21 cellular contexts compared by ENCODE assay signal in the genomic region with DNA sequence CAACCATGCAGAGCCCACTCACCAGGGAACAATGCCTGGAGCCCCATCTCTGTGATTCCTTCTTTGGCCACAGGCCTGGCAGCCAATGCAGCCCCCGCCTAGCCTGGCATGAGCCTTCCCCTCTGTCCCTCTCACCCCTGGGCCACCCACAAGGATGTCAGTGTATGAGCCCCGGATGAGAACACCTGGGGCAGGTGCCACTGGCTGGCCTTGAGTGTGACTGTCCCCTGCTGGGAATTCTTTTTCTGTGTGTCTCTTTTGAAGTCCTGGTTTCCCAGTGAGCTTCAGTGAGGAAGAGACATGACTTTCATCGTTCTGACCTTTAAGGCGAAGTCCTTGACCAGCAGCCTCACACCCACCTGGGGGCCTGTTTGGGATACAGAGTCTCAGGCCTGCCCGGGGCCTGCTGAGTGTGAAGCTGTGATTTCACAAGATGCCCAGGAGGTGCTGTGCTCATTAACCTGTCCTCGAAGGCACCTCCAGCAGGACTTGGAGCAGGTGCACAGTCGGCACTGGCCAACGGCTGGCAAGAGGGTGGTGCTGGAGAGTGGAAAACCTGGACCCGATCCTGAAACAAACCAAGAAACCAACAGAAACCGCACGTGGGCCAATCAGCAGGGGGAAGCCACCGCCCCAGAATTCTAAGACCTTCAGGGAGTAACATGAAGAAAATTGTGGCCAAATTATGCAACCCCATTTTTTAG. TPM values are rescaled to one million over a fixed set of nuclear protein-coding genes. Genes with fewer than 3 reads are reported as not detected.
DNase-seq lines count a peak whose midpoint lies in the region; ATAC-seq and TF ChIP-seq lines count a peak whose summit lies in the region.
"Had no signal": no experiment of that assay in that cellular context is flagged by ENCODE, and none has a peak within 500 bp of the region (broad histone marks: within the 10 kb centered on the region; RNA-seq: fewer than 3 reads in every experiment).

No MANE protein-coding gene starts in this region.

- no peak overlapping the region for H3K4me3 ChIP-seq in neuronal stem cell (ENCODE audit: low read length in 2 of 2)
- no peak overlapping the region for H3K4me3 ChIP-seq in CD4-positive, alpha-beta memory T cell (ENCODE audit: low read length in 2 of 2)
- H3K4me3 ChIP-seq: Peyer's patch had no signal

- H2BK5ac ChIP-seq in neuronal stem cell (ENCODE audit: low read length), result peak overlapping the region; percentile 49

- intact Hi-C loops in CD4-positive, alpha-beta memory T cell (cut with micrococcal nuclease), result no loop called here

- H3K9me3 ChIP-seq in neuronal stem cell (replicated peaks in 1 of 2; ENCODE audit: control insufficient read depth in 2 of 2, insufficient read depth in 1 of 2, low read depth in 1 of 2, low read length in 2 of 2), result peaks cover 0 to 3% of the 10 kb centered on the region in 2 donors
- no peaks in the 10 kb centered on the region for H3K9me3 ChIP-seq in CD4-positive, alpha-beta memory T cell (ENCODE audit: control insufficient read depth in 1 of 2, low read length in 2 of 2)
- H3K9me3 ChIP-seq: BE2C, Peyer's patch had no signal

- H3K4me1 Mint-ChIP-seq in stimulated activated naive CD8-positive, alpha-beta T cell treated with anti-CD3 and anti-CD28 coated beads, Interleukin-15, amount 100 ng/mL, for 72 hours, result peaks cover 10% of the 10 kb centered on the region
- peaks cover 1 to 5% (median 3%) of the 10 kb centered on the region in 4 donors for H3K4me1 Mint-ChIP-seq in CD4-positive, alpha-beta memory T cell

- DNase-seq in stimulated activated naive CD8-positive, alpha-beta T cell treated with anti-CD3 and anti-CD28 coated beads, Interleukin-15, Interleukin-2, amounts not matched to agents 100 U/mL and 50 U/mL, for 24 hours, result no peak
- DNase-seq in stimulated activated naive CD8-positive, alpha-beta T cell treated with anti-CD3 and anti-CD28 coated beads, Interleukin-15, amount 100 ng/mL, for 72 hours, result no peak
- DNase-seq in islet precursor cell, result peak; percentile 35
- DNase-seq in neuronal stem cell (ENCODE audit: low spot score), result no peak
- no peak for DNase-seq in CD4-positive, alpha-beta memory T cell
- no peak for DNase-seq in NCI-H226
- DNase-seq: BE2C, COR-L47, DMS79, HFFc6, Kasumi-1, NCI-H1417 treated with DMSO at 0.1 percent for 48 hours, NCI-H187, NCI-H510A, NCI-H748 treated with DMSO at 0.1 percent for 48 hours, Peyer's patch, T-cell had no signal

- H2AFZ ChIP-seq in neuronal stem cell (ENCODE audit: low read length), result peak overlapping the region; percentile 11

- no CpG with 5 or more reads among the region's 12 CpGs for WGBS in neuronal stem cell (ENCODE audit: extremely low coverage in 2 of 2, insufficient read length in 2 of 2, insufficient replicate concordance in 1 of 2), 2 donors

- H4K8ac ChIP-seq in neuronal stem cell (ENCODE audit: low read depth, low read length), result no peak overlapping the region

- H3K14ac ChIP-seq in neuronal stem cell (ENCODE audit: low read length), result no peak overlapping the region

- H2BK15ac ChIP-seq in neuronal stem cell (ENCODE audit: low read length), result peak overlapping the region; percentile 55

- H2BK12ac ChIP-seq in neuronal stem cell (ENCODE audit: low read length), result no peak overlapping the region

- no peak overlapping the region for H3K4ac ChIP-seq in neuronal stem cell (ENCODE audit: low read length)

- H3K27me3 Mint-ChIP-seq in stimulated activated naive CD8-positive, alpha-beta T cell treated with anti-CD3 and anti-CD28 coated beads, Interleukin-15, amount 100 ng/mL, for 72 hours, result peaks cover 71% of the 10 kb centered on the region
- peaks cover 21 to 22% of the 10 kb centered on the region in 2 donors for H3K27me3 Mint-ChIP-seq in CD4-positive, alpha-beta memory T cell

- peak overlapping the region; percentile 65 for H3K18ac ChIP-seq in neuronal stem cell (ENCODE audit: low read length)

- H4K91ac ChIP-seq in neuronal stem cell (ENCODE audit: low read depth, low read length, poor library complexity), result no peak overlapping the region

- H3K23ac ChIP-seq in neuronal stem cell (ENCODE audit: low read depth, low read length, poor library complexity), result no peak overlapping the region

- H3K4me2 ChIP-seq in neuronal stem cell (ENCODE audit: insufficient read depth, low read length, poor library complexity, severe bottlenecking), result no peak overlapping the region

- H3K36me3 Mint-ChIP-seq in CD4-positive, alpha-beta memory T cell, result no peaks in the 10 kb centered on the region
- H3K36me3 Mint-ChIP-seq: T-cell had no signal

- POLR2A ChIA-PET in CD4-positive, alpha-beta memory T cell (lab: Charles Lee; ENCODE audit: partially characterized antibody), result no interaction called here

- CTCF ChIA-PET in CD4-positive, alpha-beta memory T cell (lab: Charles Lee; ENCODE audit: partially characterized antibody), result no interaction called here

- H3K4me1 ChIP-seq in neuronal stem cell (ENCODE audit: control insufficient read depth in 2 of 2, insufficient read depth in 1 of 2, low read depth in 1 of 2, low read length in 2 of 2), result peaks cover 33 to 41% of the 10 kb centered on the region in 2 donors
- no peaks in the 10 kb centered on the region for H3K4me1 ChIP-seq in CD4-positive, alpha-beta memory T cell (ENCODE audit: insufficient read depth, low read length)
- H3K4me1 ChIP-seq: BE2C, Peyer's patch had no signal

- H3K9ac ChIP-seq in neuronal stem cell (ENCODE audit: low read depth, low read length, poor library complexity), result no peak overlapping the region

- H3K27ac ChIP-seq in neuronal stem cell (replicated peaks; ENCODE audit: low read length), result no peak overlapping the region
- H3K27ac ChIP-seq in CD4-positive, alpha-beta memory T cell (ENCODE audit: low read depth, low read length), result no peak overlapping the region
- H3K27ac ChIP-seq: Peyer's patch had no signal

- H2BK120ac ChIP-seq in neuronal stem cell (ENCODE audit: low read depth, low read length), result no peak overlapping the region

- no peak overlapping the region for H3K4me3 Mint-ChIP-seq in stimulated activated naive CD8-positive, alpha-beta T cell treated with anti-CD3 and anti-CD28 coated beads, Interleukin-15, amount 100 ng/mL, for 72 hours
- no peak overlapping the region for H3K4me3 Mint-ChIP-seq in CD4-positive, alpha-beta memory T cell
- H3K4me3 Mint-ChIP-seq: HFFc6, T-cell had no signal

- peak overlapping the region; percentile 68 for H2AK5ac ChIP-seq in neuronal stem cell (ENCODE audit: low read depth, low read length)

- H3K27me3 ChIP-seq in neuronal stem cell (ENCODE audit: control insufficient read depth in 3 of 3, insufficient read depth in 3 of 3, low read depth in 1 of 3, low read length in 3 of 3), result no peaks in the 10 kb centered on the region
- H3K27me3 ChIP-seq in CD4-positive, alpha-beta memory T cell (ENCODE audit: insufficient read depth, low read length), result no peaks in the 10 kb centered on the region
- H3K27me3 ChIP-seq: Peyer's patch had no signal

- H3K79me1 ChIP-seq in neuronal stem cell (ENCODE audit: low read depth, low read length), result no peaks in the 10 kb centered on the region

- no peak overlapping the region for H3K27ac Mint-ChIP-seq in stimulated activated naive CD8-positive, alpha-beta T cell treated with anti-CD3 and anti-CD28 coated beads, Interleukin-15, amount 100 ng/mL, for 72 hours
- H3K27ac Mint-ChIP-seq in CD4-positive, alpha-beta memory T cell, result no peak overlapping the region
- H3K27ac Mint-ChIP-seq: HFFc6, T-cell had no signal

- no peaks in the 10 kb centered on the region for H3K9me3 Mint-ChIP-seq in stimulated activated naive CD8-positive, alpha-beta T cell treated with anti-CD3 and anti-CD28 coated beads, Interleukin-15, amount 100 ng/mL, for 72 hours
- peaks cover 0 to 1% (median 0%) of the 10 kb centered on the region in 8 donors for H3K9me3 Mint-ChIP-seq in CD4-positive, alpha-beta memory T cell

- H3K36me3 ChIP-seq in neuronal stem cell (replicated peaks in 1 of 2; ENCODE audit: control insufficient read depth in 2 of 2, insufficient read depth in 2 of 2, low read length in 2 of 2), result no peaks in the 10 kb centered on the region
- no peaks in the 10 kb centered on the region for H3K36me3 ChIP-seq in CD4-positive, alpha-beta memory T cell (ENCODE audit: insufficient read depth, low read length)
- H3K36me3 ChIP-seq: BE2C, Peyer's patch had no signal

- peak; percentile 7 for ATAC-seq in stimulated activated naive CD8-positive, alpha-beta T cell treated with anti-CD3 and anti-CD28 coated beads, Interleukin-15, Interleukin-2, amounts not matched to agents 100 U/mL and 50 U/mL, for 24 hours
- no peak for ATAC-seq in stimulated activated naive CD8-positive, alpha-beta T cell treated with anti-CD3 and anti-CD28 coated beads, Interleukin-15, amount 100 ng/mL, for 72 hours
- no peak for ATAC-seq in SK-N-SH treated with all-trans-retinoic acid at 6 μM for 48 hours
- ATAC-seq: T-cell had no signal

TF ChIP-seq in SK-N-SH treated with all-trans-retinoic acid at 6 μM for 48 hours, 23 proteins besides CTCF, POLR2A, EP300 and RAD21:
- no peak for TF ChIP-seq CSDC2 (CRISPR knock-in tag; IDR thresholded peaks at IDR 0.05)
- no peak for TF ChIP-seq TOX (CRISPR knock-in tag; IDR thresholded peaks at IDR 0.05; ENCODE audit: borderline replicate concordance)

RNA-seq across cellular contexts. Expression of a gene that starts 27.4 kb away (rescaled TPM):
- polyA plus RNA-seq in neuronal stem cell (2013, experiment 1 of 2), result not detected
- polyA plus RNA-seq in neuronal stem cell (2013, experiment 2 of 2), result not detected
- not detected for total RNA-seq in CD4-positive, alpha-beta memory T cell
- polyA plus RNA-seq in CD4-positive, alpha-beta memory T cell, result not detected
- total RNA-seq: A673, H4, HFFc6, MCF 10A, Peyer's patch, T-cell had no signal
